ENCODE assay signal across 25 cellular contexts in genomic region chr9:95368377-95369160, GRCh38.
"Had no signal": no experiment of that assay in that cellular context is flagged by ENCODE, and none has a peak within 500 bp of the region (broad histone marks: within the 10 kb centered on the region; RNA-seq: fewer than 3 reads in every experiment).

No MANE protein-coding gene starts in this region.

- H3K9me3 ChIP-seq: left ventricle myocardium inferior, pancreas, prostate gland, stomach, testis, thyroid gland, transverse colon, upper lobe of right lung had no signal

- H3K4me1 ChIP-seq: pancreas, prostate gland, testis, transverse colon, upper lobe of right lung had no signal

- H3K4me2 ChIP-seq: hepatocyte had no signal

- H3K79me2 ChIP-seq: hepatocyte had no signal

- H2AFZ ChIP-seq: hepatocyte had no signal

- ATAC-seq: naive thymus-derived CD8-positive, alpha-beta T cell; pancreas; right cardiac atrium; sciatic nerve; stimulated activated naive B cell treated with anti-CD40 and anti-IgM and Interleukin-4, amounts not matched to agents 10 μg/mL and 1 μg/mL and 100 μg/mL, for 72 hours; stimulated activated naive CD8-positive, alpha-beta T cell treated with anti-CD3 and anti-CD28 coated beads, Interleukin-15, Interleukin-2, amounts not matched to agents 100 U/mL and 50 U/mL, for 24 hours; upper lobe of right lung had no signal

- H3K36me3 ChIP-seq: left ventricle myocardium inferior, pancreas, prostate gland, stomach, thyroid gland, upper lobe of right lung had no signal

- H3K27ac Mint-ChIP-seq: naive thymus-derived CD8-positive, alpha-beta T cell; nephron; stimulated activated naive B cell treated with anti-CD40 and anti-IgM and Interleukin-4, amounts not matched to agents 10 μg/mL and 1 μg/mL and 100 μg/mL, for 72 hours had no signal

- H3K4me3 ChIP-seq: hepatocyte, left ventricle myocardium inferior, lung, pancreas, prostate gland, skin epidermis, stomach, testis, thyroid gland, transverse colon, upper lobe of right lung had no signal

- H3K4me1 Mint-ChIP-seq: stimulated activated naive B cell treated with anti-CD40 and anti-IgM and Interleukin-4, amounts not matched to agents 10 μg/mL and 1 μg/mL and 100 μg/mL, for 72 hours had no signal

- H3K27ac ChIP-seq: hepatocyte, left ventricle myocardium inferior, pancreas, prostate gland, skin epidermis, stomach, testis, thyroid gland, transverse colon, upper lobe of right lung had no signal

- H3K4me3 Mint-ChIP-seq: naive thymus-derived CD8-positive, alpha-beta T cell; nephron; neural crest cell; stimulated activated naive B cell treated with anti-CD40 and anti-IgM and Interleukin-4, amounts not matched to agents 10 μg/mL and 1 μg/mL and 100 μg/mL, for 72 hours had no signal

- H3K27me3 ChIP-seq: hepatocyte, pancreas, testis, thyroid gland, upper lobe of right lung had no signal

- DNase-seq: islet precursor cell; left ventricle myocardium inferior; naive thymus-derived CD8-positive, alpha-beta T cell; pancreas; posterior cingulate gyrus; retina; right cardiac atrium; stimulated activated CD4-positive, alpha-beta T cell treated with anti-CD3 and anti-CD28 coated beads, Interleukin-12 subunit alpha, Interleukin-12 subunit beta, amount 100 ng/mL, for 4 hours; stimulated activated CD4-positive, alpha-beta T cell treated with anti-CD3 and anti-CD28 coated beads, Interleukin-15, amount 100 ng/mL, for 24 hours; stimulated activated CD4-positive, alpha-beta T cell treated with anti-CD3 and anti-CD28 coated beads, Interleukin-2, amount 100 ng/mL, for 24 hours; stimulated activated CD4-positive, alpha-beta T cell treated with anti-CD3 and anti-CD28 coated beads, Interleukin-4, amount 100 ng/mL, for 1 hour; stimulated activated naive B cell treated with anti-CD40 and anti-IgM and Interleukin-4, amounts not matched to agents 10 μg/mL and 1 μg/mL and 100 μg/mL, for 72 hours; stimulated activated naive CD8-positive, alpha-beta T cell treated with anti-CD3 and anti-CD28 coated beads, Interleukin-15, Interleukin-2, amounts not matched to agents 100 U/mL and 50 U/mL, for 24 hours; stomach; testis; thyroid gland; transverse colon; upper lobe of right lung had no signal
